ENCODE assay signal across 1 cellular context in genomic region chrX:53684415-53685192, GRCh38.
TF ChIP-seq lines count a peak whose summit lies in the region.

No MANE protein-coding gene starts in this region.

TF ChIP-seq in GM23338, 12 proteins besides CTCF, POLR2A, EP300 and RAD21 (continued from another document):
- TF ChIP-seq ZNF462 (CRISPR knock-in tag; IDR thresholded peaks at IDR 0.05): no peak
- TF ChIP-seq EZH2phosphoT487 (IDR thresholded peaks at IDR 0.05; ENCODE audit: unreplicated experiment): no peak
- TF ChIP-seq EZH2 (IDR thresholded peaks at IDR 0.05; ENCODE audit: low read depth, unreplicated experiment): no peak
- TF ChIP-seq, protein P1, sequence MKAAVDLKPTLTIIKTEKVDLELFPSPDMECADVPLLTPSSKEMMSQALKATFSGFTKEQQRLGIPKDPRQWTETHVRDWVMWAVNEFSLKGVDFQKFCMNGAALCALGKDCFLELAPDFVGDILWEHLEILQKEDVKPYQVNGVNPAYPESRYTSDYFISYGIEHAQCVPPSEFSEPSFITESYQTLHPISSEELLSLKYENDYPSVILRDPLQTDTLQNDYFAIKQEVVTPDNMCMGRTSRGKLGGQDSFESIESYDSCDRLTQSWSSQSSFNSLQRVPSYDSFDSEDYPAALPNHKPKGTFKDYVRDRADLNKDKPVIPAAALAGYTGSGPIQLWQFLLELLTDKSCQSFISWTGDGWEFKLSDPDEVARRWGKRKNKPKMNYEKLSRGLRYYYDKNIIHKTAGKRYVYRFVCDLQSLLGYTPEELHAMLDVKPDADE (IDR thresholded peaks at IDR 0.05): no peak
- no peak for TF ChIP-seq REST (IDR thresholded peaks at IDR 0.05; ENCODE audit: unreplicated experiment)
